Comparison of ENCODE assay signal across 12 cellular contexts in the genomic region with DNA sequence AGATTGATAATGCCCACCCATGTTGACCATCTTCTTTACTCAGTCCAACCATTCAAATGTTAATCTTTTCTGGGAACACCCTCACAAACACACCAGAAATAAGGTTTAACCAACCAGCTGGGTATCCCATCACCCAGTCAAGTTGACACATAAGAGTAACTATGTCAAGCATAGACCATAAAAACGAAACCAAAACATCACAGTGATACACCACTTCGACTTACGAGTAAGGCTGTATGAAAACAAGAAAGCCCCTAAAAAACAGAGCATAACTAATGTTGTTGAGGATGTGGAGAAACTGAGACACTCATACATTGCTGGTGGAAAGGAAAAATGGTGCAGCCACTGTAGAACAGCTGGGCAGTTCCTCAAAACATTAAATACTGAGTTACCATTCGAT. TPM values are rescaled to one million over a fixed set of nuclear protein-coding genes. Genes with fewer than 3 reads are reported as not detected.
A peak's percentile ranks its signal among the peaks of the same experiment; 100 is the strongest.
DNase-seq lines count a peak whose midpoint lies in the region; ATAC-seq, FAIRE-seq and TF ChIP-seq lines count a peak whose summit lies in the region.
"Had no signal": no experiment of that assay in that cellular context is flagged by ENCODE, and none has a peak within 500 bp of the region (broad histone marks: within the 10 kb centered on the region; RNA-seq: fewer than 3 reads in every experiment).

No MANE protein-coding gene starts in this region.

- CTCF ChIA-PET in GM12878 (lab: Yijun Ruan, JAX), result interaction anchor here (0.9 to 5.0 kb wide), 14 partner anchors 13 to 281 kb away, joined by 4 to 59 read pairs (median 8); a partner anchor contains a TSS

- peak overlapping the region; percentile 54 for H3K9ac ChIP-seq in GM12878 (ENCODE audit: control insufficient read depth, insufficient read depth, low read length)

- peak; percentile 44 for ATAC-seq in GM18508 (IDR thresholded peaks at IDR 0.05; ENCODE audit: insufficient read depth, unreplicated experiment)
- peak; percentile 63 for ATAC-seq in GM21381 (IDR thresholded peaks at IDR 0.05; ENCODE audit: unreplicated experiment)
- ATAC-seq in HG03159 (IDR thresholded peaks at IDR 0.05; ENCODE audit: unreplicated experiment), result peak; percentile 60
- ATAC-seq in GM12878, result peak; percentile 79

- no peaks in the 10 kb centered on the region for H3K9me3 ChIP-seq in GM12878 (replicated peaks; ENCODE audit: control insufficient read depth, insufficient read depth, low read length)

- TF ChIP-seq POLR2A in GM12878 (IDR thresholded peaks at IDR 0.05; ENCODE audit: low read depth, low read length), result no peak

- peak overlapping the region; percentile 31; the same call in 1 of the 2 replicates for H3K4me3 ChIP-seq in GM12878

- H2AFZ ChIP-seq in GM12878 (ENCODE audit: control insufficient read depth, low read depth, low read length), result peak overlapping the region; percentile 70

- no peak for TF ChIP-seq EP300 in GM12878 (IDR thresholded peaks at IDR 0.05; ENCODE audit: borderline replicate concordance in 1 of 2, control insufficient read depth in 1 of 2, low read depth in 2 of 2, low read length in 2 of 2)

- POLR2A ChIA-PET in GM12878 (lab: Charles Lee), result no interaction called here

- SMC1A ChIA-PET in GM12878 (lab: Charles Lee; ENCODE audit: uncharacterized antibody, unreplicated experiment), result interaction anchor here (1.2 to 2.2 kb wide), 4 partner anchors 13 to 95 kb away, joined by 5 to 17 read pairs (median 12); no protein-coding TSS in a partner anchor

- H3K4me2 ChIP-seq in GM12878 (ENCODE audit: control insufficient read depth, insufficient read depth), result peak overlapping the region; percentile 95

- no peaks in the 10 kb centered on the region for H3K27me3 ChIP-seq in GM12878 (replicated peaks in 1 of 2; ENCODE audit: control insufficient read depth in 2 of 2, insufficient read depth in 2 of 2, low read length in 1 of 2)

- RAD21 ChIA-PET in GM12878 (lab: Charles Lee; ENCODE audit: unreplicated experiment), result interaction anchor here (0.7 to 3.0 kb wide), 6 partner anchors 10 to 280 kb away, joined by 3 to 32 read pairs (median 8); a partner anchor contains a TSS

- peak; percentile 54 for FAIRE-seq in GM12878 (lab: Jason Lieb, UNC)

- 0% methylated on average over 4 of the region's 4 CpGs for WGBS in GM12878 (ENCODE audit: insufficient coverage, insufficient replicate concordance, low lambda C conversion rate, missing lambda C conversion rate)

- peak overlapping the region; percentile 84 for H3K27ac ChIP-seq in GM12878 (ENCODE audit: control insufficient read depth, insufficient read depth)

- H3K4me1 ChIP-seq in GM12878 (ENCODE audit: control insufficient read depth, insufficient read depth, low read length), result peaks cover 29% of the 10 kb centered on the region

- H4K20me1 ChIP-seq in GM12878 (ENCODE audit: control insufficient read depth, insufficient read depth), result no peaks in the 10 kb centered on the region

- no TSS peak for BruUV-seq in GM12878 (replicated peaks; lab: Mats Ljungman, UMichigan)

- DNase-seq in GM12878 (ENCODE audit: low read depth, low spot score), result peak; percentile 50
- DNase-seq in effector CD4-positive, alpha-beta T cell, result no peak
- no peak for DNase-seq in superior temporal gyrus (ENCODE audit: extremely low spot score)
- DNase-seq in cerebellar nuclear complex (lab: John Stamatoyannopoulos, UW), result no peak
- no peak for DNase-seq in middle frontal gyrus (ENCODE audit: extremely low spot score, low spot score)
- DNase-seq: aorta, GDM1, NCI-H510A treated with DMSO at 0.1 percent for 48 hours, T1000 had no signal

- no peak for TF ChIP-seq CTCF in GM12878 (IDR thresholded peaks at IDR 0.05 in 2 of 3, conservative IDR thresholded peaks at IDR 0.05 in 1 of 3; ENCODE audit: control insufficient read depth in 2 of 3, extremely low read depth in 1 of 3, insufficient read depth in 1 of 3, low read depth in 3 of 3, low read length in 3 of 3)

- in situ Hi-C loops in GM12878 (cut with MboI), result no loop called here

- intact Hi-C loops in GM12878 (cut with micrococcal nuclease; ENCODE audit: unreplicated experiment), result no loop called here

- no peak for TF ChIP-seq RAD21 in GM12878 (IDR thresholded peaks at IDR 0.05; ENCODE audit: insufficient read depth, low read depth, low read length)

- H3K36me3 ChIP-seq in GM12878 (ENCODE audit: control insufficient read depth in 2 of 2, insufficient read depth in 2 of 2, low read length in 1 of 2), result no peaks in the 10 kb centered on the region

- H3K79me2 ChIP-seq in GM12878 (ENCODE audit: control insufficient read depth, insufficient read depth, low read length), result no peaks in the 10 kb centered on the region

TF ChIP-seq in GM12878, 131 proteins besides CTCF, POLR2A, EP300 and RAD21:
- TF ChIP-seq MYB (IDR thresholded peaks at IDR 0.05; ENCODE audit: borderline replicate concordance, low read depth, low read length) (no peak), MYC (IDR thresholded peaks at IDR 0.05; ENCODE audit: insufficient read depth, insufficient read length, insufficient replicate concordance, low read length, severe bottlenecking) (no peak), HDAC6 (IDR thresholded peaks at IDR 0.05; ENCODE audit: unreplicated experiment) (no peak), KLF5 (IDR thresholded peaks at IDR 0.05; ENCODE audit: partially characterized antibody) (no peak), CREB1 (IDR thresholded peaks at IDR 0.05; ENCODE audit: low read depth) (0 out of 2 replicates have a peak, but pooled peaks have one; percentile 36), POLR2AphosphoS2 (IDR thresholded peaks at IDR 0.05; ENCODE audit: low read depth, low read length) (no peak), JUNB (IDR thresholded peaks at IDR 0.05) (peak; percentile 29; the same call in 1 of the 2 replicates), MEF2A (IDR thresholded peaks at IDR 0.05; ENCODE audit: insufficient read depth, low read depth, low read length) (0 out of 2 replicates have a peak, but pooled peaks have one; percentile 17), IKZF2 (IDR thresholded peaks at IDR 0.05) (peak in 1 of 2 experiments; percentile 12; a peak in 2 of 4 replicates)
- TF ChIP-seq, protein P1, sequence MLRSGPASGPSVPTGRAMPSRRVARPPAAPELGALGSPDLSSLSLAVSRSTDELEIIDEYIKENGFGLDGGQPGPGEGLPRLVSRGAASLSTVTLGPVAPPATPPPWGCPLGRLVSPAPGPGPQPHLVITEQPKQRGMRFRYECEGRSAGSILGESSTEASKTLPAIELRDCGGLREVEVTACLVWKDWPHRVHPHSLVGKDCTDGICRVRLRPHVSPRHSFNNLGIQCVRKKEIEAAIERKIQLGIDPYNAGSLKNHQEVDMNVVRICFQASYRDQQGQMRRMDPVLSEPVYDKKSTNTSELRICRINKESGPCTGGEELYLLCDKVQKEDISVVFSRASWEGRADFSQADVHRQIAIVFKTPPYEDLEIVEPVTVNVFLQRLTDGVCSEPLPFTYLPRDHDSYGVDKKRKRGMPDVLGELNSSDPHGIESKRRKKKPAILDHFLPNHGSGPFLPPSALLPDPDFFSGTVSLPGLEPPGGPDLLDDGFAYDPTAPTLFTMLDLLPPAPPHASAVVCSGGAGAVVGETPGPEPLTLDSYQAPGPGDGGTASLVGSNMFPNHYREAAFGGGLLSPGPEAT (IDR thresholded peaks at IDR 0.05; ENCODE audit: low read depth), result peak; percentile 47; the same call in 1 of the 2 replicates
- TF ChIP-seq, protein P2, sequence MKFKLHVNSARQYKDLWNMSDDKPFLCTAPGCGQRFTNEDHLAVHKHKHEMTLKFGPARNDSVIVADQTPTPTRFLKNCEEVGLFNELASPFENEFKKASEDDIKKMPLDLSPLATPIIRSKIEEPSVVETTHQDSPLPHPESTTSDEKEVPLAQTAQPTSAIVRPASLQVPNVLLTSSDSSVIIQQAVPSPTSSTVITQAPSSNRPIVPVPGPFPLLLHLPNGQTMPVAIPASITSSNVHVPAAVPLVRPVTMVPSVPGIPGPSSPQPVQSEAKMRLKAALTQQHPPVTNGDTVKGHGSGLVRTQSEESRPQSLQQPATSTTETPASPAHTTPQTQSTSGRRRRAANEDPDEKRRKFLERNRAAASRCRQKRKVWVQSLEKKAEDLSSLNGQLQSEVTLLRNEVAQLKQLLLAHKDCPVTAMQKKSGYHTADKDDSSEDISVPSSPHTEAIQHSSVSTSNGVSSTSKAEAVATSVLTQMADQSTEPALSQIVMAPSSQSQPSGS (IDR thresholded peaks at IDR 0.05; ENCODE audit: low read length), result peak; percentile 46; the same call in 1 of the 2 replicates

RNA-seq across cellular contexts. Expression of a gene that starts 57.4 kb away (rescaled TPM):
- 243 and 269 TPM in 2 replicates for total RNA-seq in GM12878 (2013; cell fraction: nucleolus; rRNA removed)
- total RNA-seq in GM12878 (2014; rRNA removed) (23.0 and 32.3 TPM in 2 replicates), GM12878 (2014; rRNA removed; fragmentation: Illumina TruSeq; extraction: Trizol) (22.0 and 23.4 TPM in 2 replicates), GM12878 (2021) (16.4 and 17.3 TPM in 2 replicates)
- 5.4 TPM for polyA plus RNA-seq in GM12878 (2011; ENCODE audit: low read depth)
- polyA plus RNA-seq in GM12878 (2011; rRNA removed) (31.3 and 47.9 TPM in 2 replicates), GM12878 (2014; fragmentation: Illumina TruSeq; extraction: Trizol) (15.4 and 24.9 TPM in 2 replicates), GM12878 (2014; fragmentation: Nextera tagmentation; extraction: Ambion mirVana) (1 to 10 TPM; 1.8 to 5.0 TPM), GM12878 (2014; rRNA removed) (10.9 and 15.8 TPM in 2 replicates), GM12878 (2016; fragmentation: Nextera tagmentation; extraction: Ambion mirVana) (10 to 100 TPM; 15.2 to 18.0 TPM)
- 11.7 and 13.2 TPM in 2 replicates for polyA plus RNA-seq in GM12878 (2011; cell fraction: cytosol; rRNA removed)
- polyA plus RNA-seq in GM12878 (2011; cell fraction: nucleus; rRNA removed), result 27.2 and 34.7 TPM in 2 replicates
- 7.7 and 11.9 TPM in 2 replicates for polyA plus RNA-seq in GM12878 (2012)
- polyA minus RNA-seq in GM12878 (2011; rRNA and poly(A)+ RNA removed), result 36.4 and 42.6 TPM in 2 replicates
- polyA minus RNA-seq in GM12878 (2011; cell fraction: cytosol; rRNA and poly(A)+ RNA removed), result 14.2 and 16.1 TPM in 2 replicates
- polyA minus RNA-seq in GM12878 (2011; cell fraction: nucleus; rRNA and poly(A)+ RNA removed), result 47.0 and 62.1 TPM in 2 replicates
